In genomic region chr15:43825305-43825704, GRCh38 we compare ENCODE assay signal across 14 cellular contexts. TPM values are rescaled to one million over a fixed set of nuclear protein-coding genes. Genes with fewer than 3 reads are reported as not detected.
DNase-seq lines count a peak whose midpoint lies in the region; ATAC-seq, FAIRE-seq and TF ChIP-seq lines count a peak whose summit lies in the region.
"Not testable (repeated sequence)": the region's sequence is repeated elsewhere in the genome, so short reads cannot be mapped to it uniquely, and the experiment has no call there.
"Had no signal": no experiment of that assay in that cellular context is flagged by ENCODE, and none has a peak within 500 bp of the region (broad histone marks: within the 10 kb centered on the region; RNA-seq: fewer than 3 reads in every experiment).

No MANE protein-coding gene starts in this region.

- TF ChIP-seq POLR2A in H1 (IDR thresholded peaks at IDR 0.05; ENCODE audit: control extremely low read depth in 1 of 2, low read depth in 2 of 2, low read length in 2 of 2) = not testable (repeated sequence)

- not testable (repeated sequence) for H3K9me3 Mint-ChIP-seq in CD4-positive, CD25-positive, alpha-beta regulatory T cell; activated CD4-positive, alpha-beta T cell treated with anti-CD3 and anti-CD28 coated beads, Interleukin-2, amount 10 ng/mL, durations not matched to agents 24 days and 14 days; activated naive CD4-positive, alpha-beta T cell treated with anti-CD3 and anti-CD28 coated beads for 36 hours; nephron

- POLR2A ChIA-PET in H1 (lab: Charles Lee; ENCODE audit: partially characterized antibody) = interaction anchor here (1.3 to 3.2 kb wide), 5 partner anchors 24 to 49 kb away, joined by 3 to 22 read pairs (median 10); partner anchors contain the start of genes ELL3, HYPK and SERINC4

- H3K27ac ChIP-seq in CD4-positive, CD25-positive, alpha-beta regulatory T cell (ENCODE audit: insufficient read depth, low read length, poor library complexity, severe bottlenecking) = peak overlapping the region; percentile 95
- peak overlapping the region; percentile 66; the same call in 1 of the 2 replicates for H3K27ac ChIP-seq in KMS-11
- peak overlapping the region; percentile 82 for H3K27ac ChIP-seq in RWPE2 (ENCODE audit: poor library complexity, severe bottlenecking)
- not testable (repeated sequence) for H3K27ac ChIP-seq in H1 (ENCODE audit: low read depth, low read length); thoracic aorta

- not testable (repeated sequence) for TF ChIP-seq EP300 in H1 (IDR thresholded peaks at IDR 0.05; ENCODE audit: borderline replicate concordance in 1 of 2, low read depth in 2 of 2, low read length in 2 of 2)

- H2BK5ac ChIP-seq in H1 (ENCODE audit: low read depth, low read length) = not testable (repeated sequence)

- H3K4me1 ChIP-seq in CD4-positive, CD25-positive, alpha-beta regulatory T cell (ENCODE audit: control insufficient read depth, insufficient read depth, low read length, poor library complexity, severe bottlenecking) = peaks cover 76% of the 10 kb centered on the region
- H3K4me1 ChIP-seq in KMS-11 (ENCODE audit: low read depth, poor library complexity, severe bottlenecking) (peaks cover 47% of the 10 kb centered on the region), RWPE2 (ENCODE audit: insufficient read depth, poor library complexity, severe bottlenecking) (peaks cover 16% of the 10 kb centered on the region), thoracic aorta (ENCODE audit: control insufficient read depth in 1 of 2, low read depth in 2 of 2) (peaks cover 30 to 46% of the 10 kb centered on the region in 2 donors)
- not testable (repeated sequence) for H3K4me1 ChIP-seq in H1 (replicated peaks in 1 of 4; ENCODE audit: control insufficient read depth in 3 of 4, insufficient read depth in 4 of 4, low read length in 3 of 4)

- H2BK20ac ChIP-seq in H1 (ENCODE audit: low read length) = not testable (repeated sequence)

- H3K18ac ChIP-seq in H1 (ENCODE audit: extremely low read depth, low read length) = not testable (repeated sequence)

- FAIRE-seq in H1 (lab: Jason Lieb, UNC) = not testable (repeated sequence)

- peak overlapping the region; percentile 77; the same call in 1 of the 2 replicates for H2AFZ ChIP-seq in KMS-11 (ENCODE audit: low read depth)
- H2AFZ ChIP-seq in H1 (ENCODE audit: low read length) = not testable (repeated sequence)

- not testable (repeated sequence) for H3K27me3 ChIP-seq in CD4-positive, CD25-positive, alpha-beta regulatory T cell (ENCODE audit: control insufficient read depth, insufficient read depth, low read length); KMS-11 (ENCODE audit: insufficient read depth, low read depth); RWPE2 (ENCODE audit: insufficient read depth, poor library complexity, severe bottlenecking); thoracic aorta (replicated peaks; ENCODE audit: insufficient read depth)
- peaks cover 0 to 16% (median 4%) of the 10 kb centered on the region in 4 experiments; a peak in 4 of 7 replicates for H3K27me3 ChIP-seq in H1 (replicated peaks in 1 of 4; ENCODE audit: control insufficient read depth in 3 of 4, extremely low read depth in 1 of 4, insufficient read depth in 3 of 4, low read length in 3 of 4)

- CTCF ChIA-PET in activated naive CD4-positive, alpha-beta T cell treated with anti-CD3 and anti-CD28 coated beads for 36 hours (lab: Charles Lee) = interaction anchor here (0.6 to 1.2 kb wide), 3 partner anchors 37 to 887 kb away, joined by 3 read pairs; no protein-coding TSS in a partner anchor
- CTCF ChIA-PET in H1 (lab: Charles Lee; ENCODE audit: partially characterized antibody) = not testable (repeated sequence)

- not testable (repeated sequence) for H3K79me1 ChIP-seq in H1 (ENCODE audit: low read depth, low read length)

- intact Hi-C loops in activated CD4-positive, alpha-beta T cell treated with anti-CD3 and anti-CD28 coated beads, Interleukin-2, amount 10 ng/mL, durations not matched to agents 24 days and 14 days (cut with micrococcal nuclease) = loop anchor here (10.0 kb wide), 2 partner anchors 719 to 899 kb away; no protein-coding TSS in a partner anchor
- intact Hi-C loops in activated naive CD4-positive, alpha-beta T cell treated with anti-CD3 and anti-CD28 coated beads for 36 hours (cut with micrococcal nuclease) = loop anchor here (5.0 to 10.0 kb wide), 4 partner anchors 369 to 1579 kb away; partner anchors contain the start of genes B2M, FRMD5 and PATL2

- not testable (repeated sequence) for H3K14ac ChIP-seq in H1 (ENCODE audit: insufficient read length)

- not testable (repeated sequence) for H2BK120ac ChIP-seq in H1 (replicated peaks; ENCODE audit: low read depth, low read length)

- not testable (repeated sequence) for H3K23ac ChIP-seq in H1 (ENCODE audit: insufficient read length)

- H4K5ac ChIP-seq in H1 (ENCODE audit: insufficient read length, low read depth, low read length) = not testable (repeated sequence)

- H3K4ac ChIP-seq in H1 (replicated peaks; ENCODE audit: insufficient read length, low read depth, low read length) = not testable (repeated sequence)

- H3K4me1 Mint-ChIP-seq in CD4-positive, CD25-positive, alpha-beta regulatory T cell = peaks cover 19 to 77% (median 58%) of the 10 kb centered on the region in 4 donors
- H3K4me1 Mint-ChIP-seq in activated CD4-positive, alpha-beta T cell treated with anti-CD3 and anti-CD28 coated beads, Interleukin-2, amount 10 ng/mL, durations not matched to agents 24 days and 14 days = peaks cover 42% of the 10 kb centered on the region
- H3K4me1 Mint-ChIP-seq in activated naive CD4-positive, alpha-beta T cell treated with anti-CD3 and anti-CD28 coated beads for 36 hours (ENCODE audit: low read depth) = peaks cover 56% of the 10 kb centered on the region
- peaks cover 26% of the 10 kb centered on the region for H3K4me1 Mint-ChIP-seq in nephron

- peak overlapping the region in 1 of 3 donors; percentile 100 for H3K27ac Mint-ChIP-seq in CD4-positive, CD25-positive, alpha-beta regulatory T cell
- peak overlapping the region; percentile 29 for H3K27ac Mint-ChIP-seq in activated CD4-positive, alpha-beta T cell treated with anti-CD3 and anti-CD28 coated beads, Interleukin-2, amount 10 ng/mL, durations not matched to agents 24 days and 14 days
- peak overlapping the region; percentile 98 for H3K27ac Mint-ChIP-seq in activated naive CD4-positive, alpha-beta T cell treated with anti-CD3 and anti-CD28 coated beads for 36 hours
- not testable (repeated sequence) for H3K27ac Mint-ChIP-seq in nephron

- not testable (repeated sequence) for H2BK15ac ChIP-seq in H1 (ENCODE audit: low read length)

- H3K9ac ChIP-seq in KMS-11; H1 (replicated peaks in 1 of 4; ENCODE audit: extremely low read depth in 1 of 4, low read depth in 3 of 4, low read length in 3 of 4): not testable (repeated sequence)

- H3K36me3 Mint-ChIP-seq in CD4-positive, CD25-positive, alpha-beta regulatory T cell = not testable (repeated sequence)
- peaks cover 36% of the 10 kb centered on the region for H3K36me3 Mint-ChIP-seq in activated CD4-positive, alpha-beta T cell treated with anti-CD3 and anti-CD28 coated beads, Interleukin-2, amount 10 ng/mL, durations not matched to agents 24 days and 14 days (ENCODE audit: low read depth)
- H3K36me3 Mint-ChIP-seq in activated naive CD4-positive, alpha-beta T cell treated with anti-CD3 and anti-CD28 coated beads for 36 hours (ENCODE audit: low read depth) = peaks cover 36% of the 10 kb centered on the region
- H3K36me3 Mint-ChIP-seq in nephron (ENCODE audit: low read depth) = peaks cover 16% of the 10 kb centered on the region

- not testable (repeated sequence) for H2BK12ac ChIP-seq in H1 (ENCODE audit: low read depth, low read length)

- H3K4me3 Mint-ChIP-seq in CD4-positive, CD25-positive, alpha-beta regulatory T cell = peak overlapping the region; percentile 81 to 98 (median 94)
- H3K4me3 Mint-ChIP-seq in activated CD4-positive, alpha-beta T cell treated with anti-CD3 and anti-CD28 coated beads, Interleukin-2, amount 10 ng/mL, durations not matched to agents 24 days and 14 days = not testable (repeated sequence)
- peak overlapping the region; percentile 98 for H3K4me3 Mint-ChIP-seq in activated naive CD4-positive, alpha-beta T cell treated with anti-CD3 and anti-CD28 coated beads for 36 hours
- peak overlapping the region; percentile 52 to 87 (median 79) for H3K4me3 Mint-ChIP-seq in nephron

- not testable (repeated sequence) for TF ChIP-seq CTCF in KMS-11 (conservative IDR thresholded peaks at IDR 0.05; ENCODE audit: low read depth, low read length); RWPE2 (IDR thresholded peaks at IDR 0.05; ENCODE audit: poor library complexity, severe bottlenecking); H1 (IDR thresholded peaks at IDR 0.05; ENCODE audit: control extremely low read depth in 1 of 3, insufficient read depth in 1 of 3, low read depth in 1 of 3, low read length in 3 of 3); nephron (IDR thresholded peaks at IDR 0.05; ENCODE audit: unreplicated experiment in 3 of 3); thoracic aorta (IDR thresholded peaks at IDR 0.05)

- peaks cover 91% of the 10 kb centered on the region for H3K79me2 ChIP-seq in KMS-11 (ENCODE audit: insufficient read depth, low read depth)
- peaks cover 3 to 28% of the 10 kb centered on the region in 2 experiments for H3K79me2 ChIP-seq in H1 (ENCODE audit: control insufficient read depth in 1 of 2, insufficient read depth in 2 of 2, low read length in 2 of 2)

- H4K20me1 ChIP-seq in KMS-11 (ENCODE audit: insufficient read depth); H1 (replicated peaks in 1 of 2; ENCODE audit: control insufficient read depth in 1 of 2, insufficient read depth in 2 of 2, low read length in 2 of 2): not testable (repeated sequence)

- not testable (repeated sequence) for H3K9me3 ChIP-seq in CD4-positive, CD25-positive, alpha-beta regulatory T cell (ENCODE audit: control insufficient read depth in 2 of 2, low read length in 2 of 2); RWPE2 (ENCODE audit: severe bottlenecking); H1 (ENCODE audit: insufficient read depth in 2 of 2, low read depth in 1 of 2, low read length in 1 of 2); thoracic aorta

- not testable (repeated sequence) for ATAC-seq in CD4-positive, CD25-positive, alpha-beta regulatory T cell (ENCODE audit: low read depth in 2 of 2); RWPE2 (ENCODE audit: low read depth); thoracic aorta (ENCODE audit: insufficient number of reproducible peaks, low FRiP score, low read depth)

- not testable (repeated sequence) for H3K36me3 ChIP-seq in CD4-positive, CD25-positive, alpha-beta regulatory T cell (ENCODE audit: control insufficient read depth, insufficient read depth, low read length); KMS-11 (ENCODE audit: insufficient read depth); H1 (ENCODE audit: control insufficient read depth in 2 of 4, insufficient read depth in 4 of 4, low read length in 3 of 4); thoracic aorta
- H3K36me3 ChIP-seq in RWPE2 (ENCODE audit: low read depth) = peaks cover 57% of the 10 kb centered on the region

- H3K4me2 ChIP-seq in KMS-11; H1 (ENCODE audit: insufficient read depth in 1 of 2, low read depth in 2 of 2, low read length in 2 of 2): not testable (repeated sequence)

- not testable (repeated sequence) for H4K91ac ChIP-seq in H1 (replicated peaks; ENCODE audit: insufficient read length, low read length)

- not testable (repeated sequence) for H4K8ac ChIP-seq in H1 (ENCODE audit: extremely low read depth, insufficient read depth, low read length)

- H3K27me3 Mint-ChIP-seq in CD4-positive, CD25-positive, alpha-beta regulatory T cell; activated CD4-positive, alpha-beta T cell treated with anti-CD3 and anti-CD28 coated beads, Interleukin-2, amount 10 ng/mL, durations not matched to agents 24 days and 14 days; activated naive CD4-positive, alpha-beta T cell treated with anti-CD3 and anti-CD28 coated beads for 36 hours (ENCODE audit: low read depth); nephron (ENCODE audit: low read depth): not testable (repeated sequence)

- TF ChIP-seq RAD21 in H1 (IDR thresholded peaks at IDR 0.05 in 1 of 2, conservative IDR thresholded peaks at IDR 0.05 in 1 of 2; ENCODE audit: low read depth in 2 of 2, low read length in 2 of 2) = not testable (repeated sequence)

- H3K56ac ChIP-seq in H1 (replicated peaks; ENCODE audit: insufficient read length, low read depth, low read length) = not testable (repeated sequence)

- 93% methylated on average over 11 of the region's 11 CpGs; no CpG with 5 or more reads in 1 of the 2 experiments for WGBS in H1 (ENCODE audit: extremely low coverage in 1 of 2, insufficient coverage in 1 of 2, insufficient read length in 1 of 2, insufficient replicate concordance in 2 of 2, low coverage in 1 of 2, low lambda C conversion rate in 2 of 2, missing lambda C conversion rate in 1 of 2), 2 experiments

- not testable (repeated sequence) for DNase-seq in CD4-positive, CD25-positive, alpha-beta regulatory T cell; RWPE2 (ENCODE audit: low spot score); activated naive CD4-positive, alpha-beta T cell treated with anti-CD3 and anti-CD28 coated beads for 36 hours; H1 (ENCODE audit: low read depth in 1 of 2, low spot score in 2 of 2); thoracic aorta (ENCODE audit: low spot score)
- DNase-seq in activated CD4-positive, alpha-beta T cell treated with anti-CD3 and anti-CD28 coated beads, Interleukin-2, amount 10 ng/mL, durations not matched to agents 24 days and 14 days = peak; percentile 65

- H3K4me3 ChIP-seq in CD4-positive, CD25-positive, alpha-beta regulatory T cell (ENCODE audit: low read depth, low read length) = peak overlapping the region; percentile 99
- not testable (repeated sequence) for H3K4me3 ChIP-seq in KMS-11 (IDR thresholded peaks at IDR 0.05; ENCODE audit: insufficient read depth, low read depth, low read length); RWPE2 (ENCODE audit: severe bottlenecking); H1 (ENCODE audit: extremely low read depth in 1 of 4, insufficient read depth in 2 of 4, low read depth in 3 of 4, low read length in 4 of 4)
- peak overlapping the region; percentile 88 for H3K4me3 ChIP-seq in thoracic aorta

- not testable (repeated sequence) for H3K23me2 ChIP-seq in H1 (ENCODE audit: low read depth, low read length)

- H2AK5ac ChIP-seq in H1 (ENCODE audit: low read depth, low read length) = not testable (repeated sequence)

RNA-seq across cellular contexts. Expression of gene MFAP1, which starts 0.8 kb away (rescaled TPM):
- 17.1 TPM for total RNA-seq in CD4-positive, CD25-positive, alpha-beta regulatory T cell
- polyA plus RNA-seq in CD4-positive, CD25-positive, alpha-beta regulatory T cell = 10 to 100 TPM; 12.7 to 24.8 (median 16.5) TPM
- 49.3 and 51.3 TPM in 2 replicates for total RNA-seq in activated CD4-positive, alpha-beta T cell treated with anti-CD3 and anti-CD28 coated beads, Interleukin-2, amount 10 ng/mL, durations not matched to agents 24 days and 14 days
- 10 to 100 TPM; 28.5 to 28.7 TPM for total RNA-seq in activated naive CD4-positive, alpha-beta T cell treated with anti-CD3 and anti-CD28 coated beads for 36 hours
- total RNA-seq in H1 (2021; fragmentation: NEBNext Ultra II Directional; extraction: Animal tissue kit (Norgen Biotek cat#: 25700)) = 36.6 and 36.7 TPM in 2 replicates
- polyA plus RNA-seq in H1 (2011; rRNA removed) = 11.0 and 23.6 TPM in 2 replicates
- 26.8 TPM for polyA plus RNA-seq in H1 (2011; cell fraction: cytosol; rRNA removed)
- 8.9 TPM for polyA plus RNA-seq in H1 (2011; cell fraction: nucleus; rRNA removed)
- polyA plus RNA-seq in H1 (2012, experiment 1 of 2) = 40.7 to 49.0 TPM (median 42.9 TPM) in 4 replicates
- polyA plus RNA-seq in H1 (2012, experiment 2 of 2) = 6.1 TPM
- 32.2 TPM for polyA plus RNA-seq in H1 (2013, experiment 1 of 2)
- polyA plus RNA-seq in H1 (2013, experiment 2 of 2) = 30.8 TPM
- polyA minus RNA-seq in H1 (2011; rRNA and poly(A)+ RNA removed) = 16.4 and 23.3 TPM in 2 replicates
- 10.3 TPM for polyA minus RNA-seq in H1 (2011; cell fraction: cytosol; rRNA and poly(A)+ RNA removed)
- polyA minus RNA-seq in H1 (2011; cell fraction: nucleus; rRNA and poly(A)+ RNA removed) = 8.8 TPM
- 10 to 100 TPM in 1 of 2 donors, 1 to 10 TPM in 1; 6.8 to 20.8 TPM for total RNA-seq in thoracic aorta

RNA-seq across cellular contexts. Expression of gene WDR76, which starts 1.5 kb away (rescaled TPM):
- total RNA-seq in CD4-positive, CD25-positive, alpha-beta regulatory T cell = 13.9 TPM
- 10 to 100 TPM; 12.1 to 14.1 (median 12.4) TPM for polyA plus RNA-seq in CD4-positive, CD25-positive, alpha-beta regulatory T cell
- total RNA-seq in activated CD4-positive, alpha-beta T cell treated with anti-CD3 and anti-CD28 coated beads, Interleukin-2, amount 10 ng/mL, durations not matched to agents 24 days and 14 days = 76.6 and 80.4 TPM in 2 replicates
- total RNA-seq in activated naive CD4-positive, alpha-beta T cell treated with anti-CD3 and anti-CD28 coated beads for 36 hours = 10 to 100 TPM; 82.4 to 94.0 TPM
- total RNA-seq in H1 (2021; fragmentation: NEBNext Ultra II Directional; extraction: Animal tissue kit (Norgen Biotek cat#: 25700)) = 18.9 and 19.6 TPM in 2 replicates
- 2.7 and 4.1 TPM in 2 replicates for polyA plus RNA-seq in H1 (2011; rRNA removed)
- 5.2 TPM for polyA plus RNA-seq in H1 (2011; cell fraction: cytosol; rRNA removed)
- polyA plus RNA-seq in H1 (2011; cell fraction: nucleus; rRNA removed) = 3.1 TPM
- 8.7 to 14.6 TPM (median 10.9 TPM) in 4 replicates for polyA plus RNA-seq in H1 (2012, experiment 1 of 2)
- polyA plus RNA-seq in H1 (2012, experiment 2 of 2) = 2.6 TPM
- 19.2 TPM for polyA plus RNA-seq in H1 (2013, experiment 1 of 2)
- polyA plus RNA-seq in H1 (2013, experiment 2 of 2) = 18.9 TPM
- polyA minus RNA-seq in H1 (2011; rRNA and poly(A)+ RNA removed) = 12.4 and 16.2 TPM in 2 replicates
- 6.6 TPM for polyA minus RNA-seq in H1 (2011; cell fraction: cytosol; rRNA and poly(A)+ RNA removed)
- 8.4 TPM for polyA minus RNA-seq in H1 (2011; cell fraction: nucleus; rRNA and poly(A)+ RNA removed)
- total RNA-seq in thoracic aorta = 1 to 10 TPM; 3.8 to 6.6 TPM

RNA-seq across cellular contexts. Expression of gene HYPK, which starts 24.9 kb away (rescaled TPM):
- total RNA-seq in CD4-positive, CD25-positive, alpha-beta regulatory T cell = 19.7 TPM
- polyA plus RNA-seq in CD4-positive, CD25-positive, alpha-beta regulatory T cell = 10 to 100 TPM in 3 of 4 donors, 1 to 10 TPM in 1; 6.4 to 15.2 (median 11.8) TPM
- total RNA-seq in activated CD4-positive, alpha-beta T cell treated with anti-CD3 and anti-CD28 coated beads, Interleukin-2, amount 10 ng/mL, durations not matched to agents 24 days and 14 days = 20.3 and 33.8 TPM in 2 replicates
- 10 to 100 TPM; 19.6 to 21.1 TPM for total RNA-seq in activated naive CD4-positive, alpha-beta T cell treated with anti-CD3 and anti-CD28 coated beads for 36 hours
- total RNA-seq in H1 (2021; fragmentation: NEBNext Ultra II Directional; extraction: Animal tissue kit (Norgen Biotek cat#: 25700)) = 9.9 and 17.6 TPM in 2 replicates
- polyA plus RNA-seq in H1 (2011; rRNA removed) = 5.0 and 5.4 TPM in 2 replicates
- polyA plus RNA-seq in H1 (2011; cell fraction: cytosol; rRNA removed) = 7.6 TPM
- 11.4 TPM for polyA plus RNA-seq in H1 (2011; cell fraction: nucleus; rRNA removed)
- polyA plus RNA-seq in H1 (2012, experiment 1 of 2) = 5.7 to 13.5 TPM (median 7.3 TPM) in 4 replicates
- 2.6 TPM for polyA plus RNA-seq in H1 (2012, experiment 2 of 2)
- polyA plus RNA-seq in H1 (2013, experiment 1 of 2) = 191 TPM
- polyA plus RNA-seq in H1 (2013, experiment 2 of 2) = 216 TPM
- polyA minus RNA-seq in H1 (2011; rRNA and poly(A)+ RNA removed) = 4.3 and 6.2 TPM in 2 replicates
- 21.1 TPM for polyA minus RNA-seq in H1 (2011; cell fraction: cytosol; rRNA and poly(A)+ RNA removed)
- polyA minus RNA-seq in H1 (2011; cell fraction: nucleus; rRNA and poly(A)+ RNA removed) = 17.1 TPM
- total RNA-seq in thoracic aorta = 10 to 100 TPM in 1 of 2 donors, 1 to 10 TPM in 1; 9.2 to 21.2 TPM

RNA-seq across cellular contexts. Expression of gene SERINC4, which starts 25.3 kb away (rescaled TPM):
- total RNA-seq in CD4-positive, CD25-positive, alpha-beta regulatory T cell = not detected
- polyA plus RNA-seq in CD4-positive, CD25-positive, alpha-beta regulatory T cell = 1 to 10 TPM; 1.2 to 2.8 (median 2.3) TPM
- total RNA-seq in activated CD4-positive, alpha-beta T cell treated with anti-CD3 and anti-CD28 coated beads, Interleukin-2, amount 10 ng/mL, durations not matched to agents 24 days and 14 days = 0.28 and 0.33 TPM in 2 replicates
- under 1 TPM; 0.14 to 0.15 TPM for total RNA-seq in activated naive CD4-positive, alpha-beta T cell treated with anti-CD3 and anti-CD28 coated beads for 36 hours
- not detected in 2 replicates for total RNA-seq in H1 (2021; fragmentation: NEBNext Ultra II Directional; extraction: Animal tissue kit (Norgen Biotek cat#: 25700))
- polyA plus RNA-seq in H1 (2011; rRNA removed) = 0.08 and 0.14 TPM in 2 replicates
- 0.16 TPM for polyA plus RNA-seq in H1 (2011; cell fraction: cytosol; rRNA removed)
- 0.11 TPM for polyA plus RNA-seq in H1 (2011; cell fraction: nucleus; rRNA removed)
- polyA plus RNA-seq in H1 (2012, experiment 1 of 2) = not detected in 4 replicates
- 0.91 TPM for polyA plus RNA-seq in H1 (2012, experiment 2 of 2)
- 0.08 TPM for polyA plus RNA-seq in H1 (2013, experiment 1 of 2)
- polyA plus RNA-seq in H1 (2013, experiment 2 of 2) = 0.06 TPM
- polyA minus RNA-seq in H1 (2011; rRNA and poly(A)+ RNA removed) = 0.06 TPM in 1 of 2 replicates, not detected in the other
- not detected for polyA minus RNA-seq in H1 (2011; cell fraction: cytosol; rRNA and poly(A)+ RNA removed)
- polyA minus RNA-seq in H1 (2011; cell fraction: nucleus; rRNA and poly(A)+ RNA removed) = not detected
- not detected for total RNA-seq in thoracic aorta
- total RNA-seq: endothelial cell of umbilical vein, glomerular endothelial cell, lower leg skin, mononuclear cell, omental fat pad, WTC11 had no signal
- polyA plus RNA-seq: endothelial cell of umbilical vein had no signal

RNA-seq across cellular contexts. Expression of gene SERF2, which starts 33.2 kb away (rescaled TPM):
- total RNA-seq in CD4-positive, CD25-positive, alpha-beta regulatory T cell = 400 TPM
- polyA plus RNA-seq in CD4-positive, CD25-positive, alpha-beta regulatory T cell = 1,000 to 10,000 TPM; 1,866 to 2,414 (median 2,080) TPM
- 524 TPM in 2 replicates for total RNA-seq in activated CD4-positive, alpha-beta T cell treated with anti-CD3 and anti-CD28 coated beads, Interleukin-2, amount 10 ng/mL, durations not matched to agents 24 days and 14 days
- total RNA-seq in activated naive CD4-positive, alpha-beta T cell treated with anti-CD3 and anti-CD28 coated beads for 36 hours = 100 to 1,000 TPM; 781 to 808 TPM
- total RNA-seq in H1 (2021; fragmentation: NEBNext Ultra II Directional; extraction: Animal tissue kit (Norgen Biotek cat#: 25700)) = 655 and 672 TPM in 2 replicates
- 999 and 1,376 TPM in 2 replicates for polyA plus RNA-seq in H1 (2011; rRNA removed)
- 1,174 TPM for polyA plus RNA-seq in H1 (2011; cell fraction: cytosol; rRNA removed)
- 1,118 TPM for polyA plus RNA-seq in H1 (2011; cell fraction: nucleus; rRNA removed)
- 775 to 1,254 TPM (median 901 TPM) in 4 replicates for polyA plus RNA-seq in H1 (2012, experiment 1 of 2)
- 2,658 TPM for polyA plus RNA-seq in H1 (2012, experiment 2 of 2)
- polyA plus RNA-seq in H1 (2013, experiment 1 of 2) = 1,567 TPM
- 1,462 TPM for polyA plus RNA-seq in H1 (2013, experiment 2 of 2)
- polyA minus RNA-seq in H1 (2011; rRNA and poly(A)+ RNA removed) = 150 and 259 TPM in 2 replicates
- polyA minus RNA-seq in H1 (2011; cell fraction: cytosol; rRNA and poly(A)+ RNA removed) = 192 TPM
- polyA minus RNA-seq in H1 (2011; cell fraction: nucleus; rRNA and poly(A)+ RNA removed) = 219 TPM
- total RNA-seq in thoracic aorta = 100 to 1,000 TPM; 532 to 761 TPM
